In genomic region chr19:38018694-38019426, GRCh38 we compare ENCODE assay signal across 18 cellular contexts.
DNase-seq lines count a peak whose midpoint lies in the region; ATAC-seq, FAIRE-seq and TF ChIP-seq lines count a peak whose summit lies in the region.
"Had no signal": no experiment of that assay in that cellular context is flagged by ENCODE, and none has a peak within 500 bp of the region (broad histone marks: within the 10 kb centered on the region; RNA-seq: fewer than 3 reads in every experiment).

No MANE protein-coding gene starts in this region.

- peaks cover 11% of the 10 kb centered on the region for H3K36me3 Mint-ChIP-seq in T-cell

- no peak for ATAC-seq in HG02938 (IDR thresholded peaks at IDR 0.05; ENCODE audit: unreplicated experiment)
- ATAC-seq in stimulated activated naive CD8-positive, alpha-beta T cell treated with anti-CD3 and anti-CD28 coated beads, Interleukin-15, Interleukin-2, amounts not matched to agents 100 U/mL and 50 U/mL, for 24 hours, result no peak
- ATAC-seq in T-cell (replicated peaks in 1 of 4), result no peak
- ATAC-seq in HG03135 (IDR thresholded peaks at IDR 0.05; ENCODE audit: unreplicated experiment), result no peak
- ATAC-seq: HepG2 had no signal

- H3F3A ChIP-seq in Loucy (ENCODE audit: low read depth), result peaks cover 6% of the 10 kb centered on the region; the same call in 1 of the 2 replicates

- H3K27me3 Mint-ChIP-seq in T-cell, result no peaks in the 10 kb centered on the region
- H3K27me3 Mint-ChIP-seq: CD4-positive, CD25-positive, alpha-beta regulatory T cell had no signal

- H3K4me1 Mint-ChIP-seq in T-cell, result peaks cover 2 to 9% (median 9%) of the 10 kb centered on the region in 3 donors

- DNase-seq in GM12891 (ENCODE audit: insufficient read length, low spot score) (no peak), myocyte (ENCODE audit: low read depth) (peak; percentile 43), T-cell (no peak)
- DNase-seq in stimulated activated naive CD8-positive, alpha-beta T cell treated with anti-CD3 and anti-CD28 coated beads, Interleukin-15, Interleukin-2, amounts not matched to agents 100 U/mL and 50 U/mL, for 24 hours, result no peak
- DNase-seq: CD4-positive, CD25-positive, alpha-beta regulatory T cell; DMS53; HCEC 1CT; NCI-H1105; NCI-H1694; NCI-H524; Peyer's patch; Right ventricle myocardium superior had no signal

- H4K20me1 ChIP-seq in Loucy (ENCODE audit: insufficient read depth, low read length, poor library complexity, severe bottlenecking), result no peaks in the 10 kb centered on the region

- CTCF ChIA-PET in T-cell (lab: Charles Lee), result interaction anchor here in 1 of 2 donors (0.5 kb wide), 1 partner anchor 225 kb away, joined by 4 read pairs; no protein-coding TSS in a partner anchor

- no peaks in the 10 kb centered on the region for H3K9me3 Mint-ChIP-seq in T-cell
- H3K9me3 Mint-ChIP-seq: CD4-positive, CD25-positive, alpha-beta regulatory T cell had no signal

- H3K4me3 ChIP-seq in Loucy (ENCODE audit: low read length, poor library complexity, severe bottlenecking), result no peak overlapping the region
- no peak overlapping the region for H3K4me3 ChIP-seq in skeletal muscle tissue (ENCODE audit: low read length in 3 of 3)
- H3K4me3 ChIP-seq: Peyer's patch, SK-N-MC had no signal

- peaks cover 52% of the 10 kb centered on the region for H3K4me1 ChIP-seq in Loucy (ENCODE audit: insufficient read depth, low read length, poor library complexity, severe bottlenecking)
- H3K4me1 ChIP-seq in skeletal muscle tissue (ENCODE audit: control insufficient read depth in 3 of 3, insufficient read depth in 3 of 3, low read length in 3 of 3), result peaks cover 22 to 30% (median 30%) of the 10 kb centered on the region in 3 donors

- H3K9me3 ChIP-seq in Loucy (ENCODE audit: insufficient read depth, low read depth, low read length), result no peaks in the 10 kb centered on the region
- H3K9me3 ChIP-seq in skeletal muscle tissue (ENCODE audit: control insufficient read depth in 3 of 3, low read length in 3 of 3), result no peaks in the 10 kb centered on the region
- H3K9me3 ChIP-seq: Peyer's patch had no signal

- H3K4me2 ChIP-seq in Loucy (ENCODE audit: low read depth, low read length, poor library complexity, severe bottlenecking), result peak overlapping the region; percentile 51

- peak overlapping the region; percentile 63 for H3K9ac ChIP-seq in Loucy (ENCODE audit: low read depth, low read length, poor library complexity, severe bottlenecking)
- H3K9ac ChIP-seq in skeletal muscle tissue (ENCODE audit: low read depth in 1 of 3, low read length in 3 of 3), result peak overlapping the region in 2 of 3 donors; percentile 1 to 20

- no peaks in the 10 kb centered on the region for H3K27me3 ChIP-seq in Loucy (ENCODE audit: insufficient read depth, low read length, poor library complexity, severe bottlenecking)
- no peaks in the 10 kb centered on the region for H3K27me3 ChIP-seq in skeletal muscle tissue (ENCODE audit: control insufficient read depth in 3 of 3, insufficient read depth in 3 of 3, low read length in 3 of 3)
- H3K27me3 ChIP-seq: Peyer's patch had no signal

- no peak overlapping the region for H2AFZ ChIP-seq in Loucy (ENCODE audit: low read length)

- peaks cover 6% of the 10 kb centered on the region for H3K79me2 ChIP-seq in Loucy (ENCODE audit: insufficient read depth, low read length)

- no peak for TF ChIP-seq CTCF in Loucy (conservative IDR thresholded peaks at IDR 0.05; ENCODE audit: low read length)

- no peak overlapping the region for H3K4me3 Mint-ChIP-seq in T-cell
- H3K4me3 Mint-ChIP-seq: CD4-positive, CD25-positive, alpha-beta regulatory T cell had no signal

- no peaks in the 10 kb centered on the region for H3K36me3 ChIP-seq in Loucy (ENCODE audit: insufficient read depth, low read length)
- H3K36me3 ChIP-seq in skeletal muscle tissue (ENCODE audit: control insufficient read depth in 3 of 3, insufficient read depth in 3 of 3, low read length in 3 of 3), result no peaks in the 10 kb centered on the region
- H3K36me3 ChIP-seq: Peyer's patch had no signal

- no peak overlapping the region for H3K27ac ChIP-seq in skeletal muscle tissue (ENCODE audit: low read depth, low read length)
- H3K27ac ChIP-seq: Peyer's patch, SK-N-MC had no signal

- no peaks in the 10 kb centered on the region for H3K9me2 ChIP-seq in Loucy (replicated peaks; ENCODE audit: low read depth, low read length)

- POLR2A ChIA-PET in T-cell (lab: Charles Lee), result interaction anchor here in 1 of 2 donors (0.6 kb wide), 1 partner anchor 329 kb away, joined by 3 read pairs; no protein-coding TSS in a partner anchor

- FAIRE-seq in GM12891 (lab: Jason Lieb, UNC), result peak; percentile 76
- FAIRE-seq: HepG2 had no signal

- H3K27ac Mint-ChIP-seq in T-cell, result no peak overlapping the region
- H3K27ac Mint-ChIP-seq: CD4-positive, CD25-positive, alpha-beta regulatory T cell had no signal

- TF ChIP-seq POLR2A in GM12891 (IDR thresholded peaks at IDR 0.05; ENCODE audit: low read depth, low read length), result no peak

TF ChIP-seq in GM12891, 5 proteins besides CTCF, POLR2A, EP300 and RAD21:
- no peak for TF ChIP-seq TAF1 (IDR thresholded peaks at IDR 0.05; ENCODE audit: low read depth, low read length)
- TF ChIP-seq SPI1 (IDR thresholded peaks at IDR 0.05; ENCODE audit: low read depth, low read length), result no peak
- no peak for TF ChIP-seq POU2F2 (IDR thresholded peaks at IDR 0.05; ENCODE audit: low read depth, low read length)
- TF ChIP-seq POLR2AphosphoS5 (IDR thresholded peaks at IDR 0.05; ENCODE audit: low read depth, low read length), result no peak
- no peak for TF ChIP-seq PAX5 (IDR thresholded peaks at IDR 0.05; ENCODE audit: insufficient read depth, low read length, severe bottlenecking)
